8 cellular contexts compared by ENCODE assay signal in genomic region chr16:67833418-67834241, GRCh38. TPM values are rescaled to one million over a fixed set of nuclear protein-coding genes. Genes with fewer than 3 reads are reported as not detected.
A peak's percentile ranks its signal among the peaks of the same experiment; 100 is the strongest.
DNase-seq lines count a peak whose midpoint lies in the region; ATAC-seq and TF ChIP-seq lines count a peak whose summit lies in the region.

No MANE protein-coding gene starts in this region.

- ATAC-seq in GM21390 (IDR thresholded peaks at IDR 0.05; ENCODE audit: unreplicated experiment) = peak; percentile 98

- H3K4me3 Mint-ChIP-seq in Calu3 (ENCODE audit: low read depth, unreplicated experiment) (peak overlapping the region; percentile 98), endothelial cell (ENCODE audit: unreplicated experiment) (peak overlapping the region; percentile 90)

- H3K4me1 Mint-ChIP-seq in Calu3 (ENCODE audit: low read depth, unreplicated experiment) (peaks cover 11% of the 10 kb centered on the region), endothelial cell (ENCODE audit: unreplicated experiment) (peaks cover 18% of the 10 kb centered on the region)

- BruUV-seq in Calu3 (replicated peaks; lab: Mats Ljungman, UMichigan) = no TSS peak

- H3K27ac Mint-ChIP-seq in Calu3 (ENCODE audit: unreplicated experiment) (peak overlapping the region; percentile 70), endothelial cell (ENCODE audit: unreplicated experiment) (peak overlapping the region; percentile 57)

- CTCF ChIA-PET in Calu3 (lab: Charles Lee) = interaction anchor here (0.8 to 1.8 kb wide), 7 partner anchors 11 to 312 kb away, joined by 3 to 6 read pairs (median 4); partner anchors contain the start of genes NUTF2, RANBP10 and TSNAXIP1

- TF ChIP-seq CTCF in Calu3 (IDR thresholded peaks at IDR 0.05; ENCODE audit: unreplicated experiment) = no peak
- TF ChIP-seq CTCF in endothelial cell (IDR thresholded peaks at IDR 0.05; ENCODE audit: unreplicated experiment) = no peak

- no peaks in the 10 kb centered on the region for H3K9me3 Mint-ChIP-seq in Calu3 (ENCODE audit: low read depth, unreplicated experiment)
- H3K9me3 Mint-ChIP-seq in endothelial cell (ENCODE audit: unreplicated experiment) = no peaks in the 10 kb centered on the region

- peaks cover 33% of the 10 kb centered on the region for H3K36me3 Mint-ChIP-seq in Calu3 (ENCODE audit: insufficient read depth, unreplicated experiment)
- H3K36me3 Mint-ChIP-seq in endothelial cell (ENCODE audit: low read depth, unreplicated experiment) = peaks cover 14% of the 10 kb centered on the region

- H3K27me3 Mint-ChIP-seq in Calu3 (ENCODE audit: unreplicated experiment) (no peaks in the 10 kb centered on the region), endothelial cell (ENCODE audit: unreplicated experiment) (peaks cover 10% of the 10 kb centered on the region)

- intact Hi-C loops in Calu3 (cut with micrococcal nuclease; ENCODE audit: unreplicated experiment) = no loop called here

- DNase-seq in Calu3 = peak; percentile 94
- peak in 75 of 76 experiments; percentile 17 to 90 (median 74) for DNase-seq in HUDEP-2 (lab: John Stamatoyannopoulos, UW; ENCODE audit: unreplicated experiment in 76 of 76)
- DNase-seq in NOMO-1 treated with DMSO at 0.1 percent for 48 hours (lab: John Stamatoyannopoulos, UW; ENCODE audit: unreplicated experiment) = peak; percentile 90
- peak; percentile 81 for DNase-seq in activated CD8-positive, alpha-beta memory T cell treated with anti-CD3 and anti-CD28 coated beads, Interleukin-2, amount 50 U/mL, for 24 hours (ENCODE audit: extremely low read depth)
- DNase-seq in endothelial cell (ENCODE audit: low spot score) = peak; percentile 93
- peak; percentile 94 for DNase-seq in middle frontal gyrus (ENCODE audit: extremely low spot score, low spot score)
- DNase-seq in stimulated activated CD8-positive, alpha-beta memory T cell treated with anti-CD3 and anti-CD28 coated beads, Interleukin-2, amount 100 ng/mL, for 1 hour (ENCODE audit: low read depth in 2 of 2) = peak; percentile 79 to 82

RNA-seq across cellular contexts. Expression of gene THAP11, which starts 8.5 kb away (rescaled TPM):
- total RNA-seq in Calu3 (2022) = 38.3 and 39.1 TPM in 2 replicates
- 29.6 TPM for total RNA-seq in endothelial cell (ENCODE audit: unreplicated experiment)

RNA-seq across cellular contexts. Expression of gene NUTF2, which starts 13.1 kb away (rescaled TPM):
- total RNA-seq in Calu3 (2022) (210 and 224 TPM in 2 replicates), endothelial cell (ENCODE audit: unreplicated experiment) (217 TPM)

RNA-seq across cellular contexts. Expression of gene CENPT, which starts 13.9 kb away (rescaled TPM):
- total RNA-seq in Calu3 (2022) (46.8 and 54.3 TPM in 2 replicates), endothelial cell (ENCODE audit: unreplicated experiment) (82.9 TPM)

RNA-seq across cellular contexts. Expression of gene TSNAXIP1, which starts 26.9 kb away (rescaled TPM):
- total RNA-seq in Calu3 (2022) = 1.0 and 1.3 TPM in 2 replicates
- total RNA-seq in endothelial cell (ENCODE audit: unreplicated experiment) = 2.8 TPM

RNA-seq across cellular contexts. Expression of gene RANBP10, which starts 27.3 kb away (rescaled TPM):
- total RNA-seq in Calu3 (2022) (25.5 and 28.2 TPM in 2 replicates), endothelial cell (ENCODE audit: unreplicated experiment) (19.5 TPM)

Comparison
In these comparisons a context has a peak if more than half of its experiments do, and no peak if none do; other contexts are left out.
1. Peak in every context shown above with its lines: DNase-seq and ATAC-seq.